In the genomic region with DNA sequence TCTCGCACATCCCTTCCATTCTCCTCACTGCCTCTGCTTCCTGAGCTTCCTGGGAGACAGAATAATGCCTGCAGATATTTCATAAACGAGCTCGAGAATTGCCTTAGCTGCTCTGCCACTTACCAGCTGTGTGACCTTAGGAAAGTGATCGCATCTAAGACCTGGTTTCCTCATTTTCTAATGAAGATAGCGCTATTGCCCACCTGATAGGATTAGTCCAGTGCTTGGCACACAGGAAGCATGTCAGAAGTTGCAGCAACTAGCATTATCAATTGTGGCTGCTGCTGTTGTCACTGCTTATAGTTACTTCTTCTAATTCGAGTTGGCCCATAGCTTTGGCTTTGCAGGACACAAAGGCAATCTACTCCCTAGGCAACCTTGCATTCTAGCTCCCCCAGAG, we compare ENCODE assay signal across 22 cellular contexts.
A peak's percentile ranks its signal among the peaks of the same experiment; 100 is the strongest.
DNase-seq lines count a peak whose midpoint lies in the region; ATAC-seq and TF ChIP-seq lines count a peak whose summit lies in the region.
"Had no signal": no experiment of that assay in that cellular context is flagged by ENCODE, and none has a peak within 500 bp of the region (broad histone marks: within the 10 kb centered on the region; RNA-seq: fewer than 3 reads in every experiment).

No MANE protein-coding gene starts in this region.

- TF ChIP-seq CTCF in WERI-Rb-1 (IDR thresholded peaks at IDR 0.05; ENCODE audit: low read depth, low read length), result no peak

- no peak for ATAC-seq in GM21786 (IDR thresholded peaks at IDR 0.05; ENCODE audit: unreplicated experiment)
- ATAC-seq: T-cell had no signal

- no peaks in the 10 kb centered on the region for H3K27me3 ChIP-seq in WERI-Rb-1 (ENCODE audit: insufficient read depth, low read depth, severe bottlenecking)

- H3K36me3 ChIP-seq in WERI-Rb-1, result no peaks in the 10 kb centered on the region

- peak overlapping the region; percentile 17 for H3K4me3 ChIP-seq in WERI-Rb-1 (ENCODE audit: low read depth, low read length)
- H3K4me3 ChIP-seq in skin epidermis, result no peak overlapping the region
- H3K4me3 ChIP-seq: PC-9 had no signal

- DNase-seq in NCI-H82 (lab: John Stamatoyannopoulos, UW) (peak; percentile 72), NCI-H82 treated with DMSO at 0.1 percent for 48 hours (lab: John Stamatoyannopoulos, UW; ENCODE audit: unreplicated experiment) (no peak), NOMO-1 treated with dmso at 0.1 percent for 144 hours (lab: John Stamatoyannopoulos, UW; ENCODE audit: unreplicated experiment) (peak; percentile 45), WERI-Rb-1 (no peak), Ammon's horn (ENCODE audit: low spot score) (no peak)
- DNase-seq in activated CD4-positive, CD25-positive, alpha-beta regulatory T cell (lab: John Stamatoyannopoulos, UW), result no peak
- DNase-seq: EL; GF-D8; NCI-H1092 treated with DMSO at 0.1 percent for 48 hours; NCI-H1436 treated with DMSO at 0.1 percent for 48 hours; NCI-H2029; NCI-H2227 treated with DMSO at 0.1 percent for 48 hours; NCI-H510A; NK-92 treated with Interleukin-12 subunit alpha and Interleukin-12 subunit beta, amount 100 ng/mL, for 24 hours; PC-9; RPMI8226; SHP77 treated with DMSO at 0.1 percent for 48 hours; SK-N-SH; T-cell had no signal

- H3K9me3 ChIP-seq in WERI-Rb-1 (ENCODE audit: severe bottlenecking), result no peaks in the 10 kb centered on the region
- H3K9me3 ChIP-seq: SK-N-SH had no signal

- H3K27ac ChIP-seq in WERI-Rb-1, result peak overlapping the region; percentile 63
- H3K27ac ChIP-seq in skin epidermis, result peak overlapping the region in 16 of 21 experiments; percentile 25 to 87 (median 76)
- H3K27ac ChIP-seq: KMS-11, PC-9 had no signal

Comparison
In these comparisons a context has a peak if more than half of its experiments do, and no peak if none do; other contexts are left out.
1. DNase-seq: peak in NCI-H82 (single experiment) and NOMO-1 treated with dmso at 0.1 percent for 144 hours (single experiment); none in NCI-H82 treated with DMSO at 0.1 percent for 48 hours (single experiment), WERI-Rb-1 (single experiment), Ammon's horn (single experiment) and activated CD4-positive, CD25-positive, alpha-beta regulatory T cell (0 of 4).